ENCODE assay signal across 8 cellular contexts in the genomic region with DNA sequence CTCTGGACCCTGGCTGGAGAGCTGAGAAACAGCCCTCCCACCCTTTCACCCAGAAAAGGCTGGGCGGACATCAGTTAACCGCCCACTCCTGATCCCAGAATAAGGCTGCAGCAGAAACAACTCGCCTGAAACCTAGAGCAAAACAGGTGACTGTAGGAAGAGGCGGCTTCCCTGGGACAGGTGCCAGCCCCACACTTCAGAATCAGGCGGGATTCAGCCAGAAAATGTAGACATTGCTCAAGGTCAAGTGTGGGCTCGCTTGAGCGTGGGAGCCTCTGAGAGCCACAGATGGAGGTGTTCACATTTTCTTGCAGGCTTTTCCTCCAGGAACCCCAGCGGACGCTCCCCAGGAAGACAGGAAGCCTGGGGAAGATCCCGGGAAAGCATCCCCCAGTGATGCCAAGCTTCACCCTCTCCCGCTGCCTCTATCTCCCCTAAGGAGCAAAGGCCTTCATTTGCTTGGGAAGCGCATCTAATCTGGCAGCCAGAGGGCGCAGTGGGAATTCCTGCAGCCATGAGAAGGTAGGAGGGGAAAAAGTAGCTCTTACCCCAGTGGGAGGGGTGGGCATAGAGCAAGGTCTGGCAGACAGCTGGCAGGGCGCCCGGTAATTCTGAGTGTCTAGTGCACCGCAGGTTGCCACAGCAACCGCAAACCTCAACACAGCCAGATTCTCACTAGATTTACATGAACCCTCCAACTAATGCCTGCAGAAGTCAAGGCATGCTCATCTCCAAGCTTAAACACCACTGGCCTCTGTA.
DNase-seq lines count a peak whose midpoint lies in the region; ATAC-seq, FAIRE-seq and TF ChIP-seq lines count a peak whose summit lies in the region.

No MANE protein-coding gene starts in this region.

- no peak for FAIRE-seq in frontal cortex (lab: Jason Lieb, UNC)

- H3K4me3 Mint-ChIP-seq in type B pancreatic cell, result no peak overlapping the region

- H3K4me1 Mint-ChIP-seq in type B pancreatic cell (ENCODE audit: unreplicated experiment), result peaks cover 4% of the 10 kb centered on the region

- no peak overlapping the region for H3K27ac Mint-ChIP-seq in type B pancreatic cell

- peak; percentile 59 for TF ChIP-seq CTCF in type B pancreatic cell (conservative IDR thresholded peaks at IDR 0.05)

- no peaks in the 10 kb centered on the region for H3K9me3 Mint-ChIP-seq in type B pancreatic cell

- H3K36me3 Mint-ChIP-seq in type B pancreatic cell, result no peaks in the 10 kb centered on the region

- ATAC-seq in GM21423 (IDR thresholded peaks at IDR 0.05; ENCODE audit: unreplicated experiment), result no peak

- H3K27me3 Mint-ChIP-seq in type B pancreatic cell, result no peaks in the 10 kb centered on the region

- DNase-seq in stimulated activated CD4-positive, alpha-beta T cell treated with anti-CD3 and anti-CD28 coated beads, Interleukin-15, amount 100 ng/mL, for 24 hours, result peak; percentile 50
- DNase-seq in stimulated activated CD4-positive, alpha-beta T cell treated with anti-CD3 and anti-CD28 coated beads, Interleukin-4, amount 100 ng/mL, for 24 hours, result no peak
- DNase-seq in NCI-H2196 treated with DMSO at 0.1 percent for 48 hours (lab: John Stamatoyannopoulos, UW; ENCODE audit: unreplicated experiment) (peak; percentile 73), astrocyte of the hippocampus (ENCODE audit: low read depth, low spot score) (peak; percentile 99), kidney tubule cell (ENCODE audit: low spot score) (peak; percentile 95), type B pancreatic cell (ENCODE audit: extremely low spot score, unreplicated experiment) (no peak), frontal cortex (ENCODE audit: low spot score in 2 of 2) (no peak)

Comparison
In these comparisons a context has a peak if more than half of its experiments do, and no peak if none do; other contexts are left out.
1. DNase-seq: peak in stimulated activated CD4-positive, alpha-beta T cell treated with anti-CD3 and anti-CD28 coated beads, Interleukin-15, amount 100 ng/mL, for 24 hours (single experiment), NCI-H2196 treated with DMSO at 0.1 percent for 48 hours (single experiment), astrocyte of the hippocampus (single experiment) and kidney tubule cell (single experiment); none in stimulated activated CD4-positive, alpha-beta T cell treated with anti-CD3 and anti-CD28 coated beads, Interleukin-4, amount 100 ng/mL, for 24 hours (single experiment), type B pancreatic cell (single experiment) and frontal cortex (0 of 2).